ENCODE assay signal across 9 cellular contexts in the genomic region with DNA sequence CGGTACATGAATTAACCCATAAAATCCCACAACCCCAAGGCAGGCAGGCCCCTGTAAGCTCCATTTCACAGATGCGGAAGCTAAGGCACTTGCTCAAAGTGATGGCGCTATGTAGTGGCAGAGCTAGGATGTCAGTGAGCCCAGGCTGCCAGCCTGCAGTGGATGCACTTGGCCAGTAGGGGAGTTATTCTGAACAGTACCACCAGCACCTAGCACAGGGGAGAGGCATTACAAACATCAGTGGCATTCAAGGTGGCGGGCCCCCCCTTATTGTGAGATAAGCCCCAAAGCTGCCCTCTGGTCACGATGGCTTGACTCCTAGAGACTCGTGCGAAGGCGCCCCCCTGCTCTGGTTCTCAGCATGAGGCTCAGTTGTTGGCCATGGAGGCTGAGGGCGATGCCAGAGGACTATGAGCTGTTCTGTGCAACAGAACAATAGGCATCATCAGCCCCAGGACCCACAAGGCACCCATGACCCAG. TPM values are rescaled to one million over a fixed set of nuclear protein-coding genes. Genes with fewer than 3 reads are reported as not detected.
DNase-seq lines count a peak whose midpoint lies in the region; ATAC-seq, FAIRE-seq and TF ChIP-seq lines count a peak whose summit lies in the region.
"Had no signal": no experiment of that assay in that cellular context is flagged by ENCODE, and none has a peak within 500 bp of the region (broad histone marks: within the 10 kb centered on the region; RNA-seq: fewer than 3 reads in every experiment).

No MANE protein-coding gene starts in this region.

- H3K79me2 ChIP-seq in OCI-LY7 (ENCODE audit: insufficient read depth, low read depth, low read length) (no peaks in the 10 kb centered on the region), HepG2 (ENCODE audit: insufficient read depth, low read length) (no peaks in the 10 kb centered on the region)

- peak; percentile 65 for TF ChIP-seq CTCF in AG09309 (IDR thresholded peaks at IDR 0.05; ENCODE audit: control insufficient read depth, insufficient read depth, low read depth, low read length, missing control alignments)
- peak; percentile 78 for TF ChIP-seq CTCF in OCI-LY7 (conservative IDR thresholded peaks at IDR 0.05; ENCODE audit: low read length)
- peak; percentile 7 to 59 (median 47) for TF ChIP-seq CTCF in body of pancreas (IDR thresholded peaks at IDR 0.05)
- TF ChIP-seq CTCF in HepG2 (CRISPR knock-in tag; IDR thresholded peaks at IDR 0.05): peak; percentile 49
- TF ChIP-seq CTCF in transverse colon (IDR thresholded peaks at IDR 0.05): peak in 4 of 5 experiments; percentile 35 to 49 (median 44)

- BruUV-seq in OCI-LY7 (replicated peaks; lab: Mats Ljungman, UMichigan) (no TSS peak), HepG2 (replicated peaks; lab: Mats Ljungman, UMichigan) (no TSS peak)

- intact Hi-C loops in OCI-LY7 (cut with micrococcal nuclease; ENCODE audit: unreplicated experiment) (no loop called here), body of pancreas (cut with DNase I) (no loop called here), HepG2 (cut with micrococcal nuclease; ENCODE audit: unreplicated experiment) (loop anchor here (10.0 kb wide), 1 partner anchor 89 kb away; no protein-coding TSS in a partner anchor), transverse colon (cut with DNase I; ENCODE audit: low total_unique reads) (no loop called here), posterior vena cava (cut with DNase I) (no loop called here)

- 62 to 68% methylated on average over 6 to 9 of the region's 9 CpGs for WGBS in body of pancreas, 2 donors
- WGBS in HepG2 (ENCODE audit: low lambda C conversion rate): 95% methylated on average over 9 of the region's 9 CpGs
- 83% methylated on average over 9 of the region's 9 CpGs; no CpG with 5 or more reads in 1 of the 2 donors for WGBS in transverse colon (ENCODE audit: low coverage in 1 of 2), 2 donors

- peaks cover 8% of the 10 kb centered on the region for H3K36me3 ChIP-seq in OCI-LY7 (ENCODE audit: insufficient read depth, low read length)
- peaks cover 0 to 25% of the 10 kb centered on the region in 2 donors for H3K36me3 ChIP-seq in body of pancreas (replicated peaks in 1 of 2; ENCODE audit: insufficient read depth in 1 of 2, low read depth in 2 of 2)
- H3K36me3 ChIP-seq in HepG2 (replicated peaks in 1 of 2; ENCODE audit: control insufficient read depth in 1 of 2, insufficient read depth in 2 of 2, low read length in 2 of 2): peaks cover 30 to 77% of the 10 kb centered on the region in 2 experiments
- H3K36me3 ChIP-seq in transverse colon: peaks cover 0 to 7% (median 2%) of the 10 kb centered on the region in 4 donors

- H3K27me3 ChIP-seq in body of pancreas: no peaks in the 10 kb centered on the region
- H3K27me3 ChIP-seq in HepG2 (ENCODE audit: control insufficient read depth in 1 of 2, insufficient read depth in 2 of 2, low read length in 2 of 2): no peaks in the 10 kb centered on the region
- no peaks in the 10 kb centered on the region for H3K27me3 ChIP-seq in transverse colon

- H4K20me1 ChIP-seq in OCI-LY7 (ENCODE audit: insufficient read depth, low read length) (no peaks in the 10 kb centered on the region), HepG2 (ENCODE audit: insufficient read depth, low read length) (peaks cover 9% of the 10 kb centered on the region; the same call in 1 of the 2 replicates)

- no peak overlapping the region for H3K4me3 ChIP-seq in AG09309 (ENCODE audit: control insufficient read depth, low read depth, low read length)
- no peak overlapping the region for H3K4me3 ChIP-seq in OCI-LY7 (ENCODE audit: low read depth, low read length, poor library complexity, severe bottlenecking)
- H3K4me3 ChIP-seq in body of pancreas: no peak overlapping the region
- no peak overlapping the region for H3K4me3 ChIP-seq in HepG2 (replicated peaks in 1 of 3; ENCODE audit: insufficient read depth in 1 of 3, low read depth in 2 of 3, low read length in 3 of 3)
- H3K4me3 ChIP-seq in transverse colon: no peak overlapping the region

- DNase-seq in AG09309 (ENCODE audit: low read depth): no peak
- DNase-seq in OCI-LY7 (ENCODE audit: low spot score): peak; percentile 46
- DNase-seq in body of pancreas: peak; percentile 21 to 43 (median 42)
- DNase-seq in HepG2 (ENCODE audit: low spot score): peak; percentile 36
- no peak for DNase-seq in transverse colon
- DNase-seq in posterior vena cava (ENCODE audit: low spot score): no peak

- H3K4me1 ChIP-seq in OCI-LY7 (ENCODE audit: insufficient read depth, low read length, poor library complexity, severe bottlenecking) (no peaks in the 10 kb centered on the region), body of pancreas (peaks cover 13% of the 10 kb centered on the region), HepG2 (ENCODE audit: insufficient read depth, low read length) (peaks cover 13% of the 10 kb centered on the region), transverse colon (no peaks in the 10 kb centered on the region)

- H3K4me2 ChIP-seq in OCI-LY7 (ENCODE audit: low read length) (no peak overlapping the region), HepG2 (ENCODE audit: low read depth, low read length) (no peak overlapping the region)

- CTCF ChIA-PET in OCI-LY7 (lab: Charles Lee; ENCODE audit: unreplicated experiment): no interaction called here
- CTCF ChIA-PET in HepG2 (lab: Yijun Ruan, JAX; ENCODE audit: low intra/inter-chr PET ratio, low total read pairs): no interaction called here

- in situ Hi-C loops in HepG2 (cut with HindIII; ENCODE audit: extremely low pct_ligation_motif_present, low pct_unique_long_range_greater_than_20kb) (no loop called here), transverse colon (cut with MboI; ENCODE audit: low pct_ligation_motif_present in 1 of 4, low pct_unique_long_range_greater_than_20kb in 1 of 4, low sequenced_read_pairs in 3 of 4) (no loop called here)

- POLR2A ChIA-PET in OCI-LY7 (lab: Charles Lee): no interaction called here
- POLR2A ChIA-PET in HepG2 (lab: Yijun Ruan, JAX): interaction anchor here (1.9 kb wide), 1 partner anchor 34 kb away, joined by 5 read pairs; a partner anchor contains a TSS

- TF ChIP-seq EP300 in HepG2 (IDR thresholded peaks at IDR 0.05; ENCODE audit: low read depth in 2 of 2, low read length in 2 of 2) (no peak), HepG2 (CRISPR knock-in tag; IDR thresholded peaks at IDR 0.05; ENCODE audit: borderline replicate concordance) (no peak), transverse colon (IDR thresholded peaks at IDR 0.05; ENCODE audit: low read depth) (no peak)

- no peaks in the 10 kb centered on the region for H3K9me2 ChIP-seq in OCI-LY7 (ENCODE audit: insufficient read depth, low read length)

- TF ChIP-seq POLR2A in body of pancreas (IDR thresholded peaks at IDR 0.05) (no peak), HepG2 (IDR thresholded peaks at IDR 0.05; ENCODE audit: insufficient read depth in 1 of 2, low read depth in 2 of 2, low read length in 2 of 2) (no peak), transverse colon (IDR thresholded peaks at IDR 0.05) (no peak)

- peak; percentile 25; the same call in 1 of the 2 replicates for TF ChIP-seq RAD21 in HepG2 (CRISPR knock-in tag; IDR thresholded peaks at IDR 0.05)

- H3K27ac ChIP-seq in OCI-LY7 (ENCODE audit: low read depth, low read length, poor library complexity, severe bottlenecking) (no peak overlapping the region), body of pancreas (peak overlapping the region in 1 of 4 donors; percentile 41), HepG2 (ENCODE audit: extremely low read length, insufficient read depth, low read length) (no peak overlapping the region), transverse colon (no peak overlapping the region)
- H3K27ac ChIP-seq: epithelial cell of prostate had no signal

- ATAC-seq in GM18907 (IDR thresholded peaks at IDR 0.05; ENCODE audit: unreplicated experiment): peak; percentile 65
- peak; percentile 47 for ATAC-seq in body of pancreas
- ATAC-seq in HepG2: peak; percentile 90
- ATAC-seq in HG02571 (IDR thresholded peaks at IDR 0.05; ENCODE audit: unreplicated experiment): no peak

- H3K9ac ChIP-seq in HepG2 (ENCODE audit: insufficient read depth, low read depth, low read length): no peak overlapping the region

- peak; percentile 87 for FAIRE-seq in HepG2 (lab: Jason Lieb, UNC)

- H2AFZ ChIP-seq in OCI-LY7 (ENCODE audit: low read length): no peak overlapping the region
- H2AFZ ChIP-seq in HepG2 (ENCODE audit: low read length): no peak overlapping the region

- H3K9me3 ChIP-seq in OCI-LY7 (ENCODE audit: low read length) (no peaks in the 10 kb centered on the region), body of pancreas (no peaks in the 10 kb centered on the region), HepG2 (ENCODE audit: low read length) (no peaks in the 10 kb centered on the region), transverse colon (no peaks in the 10 kb centered on the region)

RNA-seq across cellular contexts. Expression of a gene that starts 33.8 kb away (rescaled TPM):
- total RNA-seq in OCI-LY7 (2014; rRNA removed; shearing (Covaris generic)): 47.6 and 48.3 TPM in 2 replicates
- 54.0 and 57.1 TPM in 2 replicates for total RNA-seq in OCI-LY7 (2022)
- total RNA-seq in body of pancreas: 100 to 1,000 TPM in 1 of 2 donors, 10 to 100 TPM in 1; 38.7 to 161 TPM
- total RNA-seq in HepG2 (2016; rRNA removed; fragmentation: Illumina TruSeq; extraction: Trizol): 44.9 and 72.7 TPM in 2 replicates
- 15.7 and 16.0 TPM in 2 replicates for total RNA-seq in HepG2 (2016; cell fraction: cytosol; rRNA removed; fragmentation: Illumina TruSeq; extraction: Trizol; ENCODE audit: low read depth)
- total RNA-seq in HepG2 (2016; cell fraction: insoluble cytoplasmic fraction; rRNA removed; fragmentation: Illumina TruSeq; extraction: Trizol): 34.4 and 74.8 TPM in 2 replicates
- total RNA-seq in HepG2 (2016; cell fraction: membrane; rRNA removed; fragmentation: Illumina TruSeq; extraction: Trizol): 23.3 and 26.6 TPM in 2 replicates
- 94.4 and 99.1 TPM in 2 replicates for total RNA-seq in HepG2 (2016; cell fraction: nucleus; rRNA removed; fragmentation: Illumina TruSeq; extraction: Trizol)
- polyA plus RNA-seq in HepG2 (2011; rRNA removed): 29.2 and 36.7 TPM in 2 replicates
- 23.4 and 32.3 TPM in 2 replicates for polyA plus RNA-seq in HepG2 (2011; cell fraction: cytosol; rRNA removed)
- 116 and 121 TPM in 2 replicates for polyA plus RNA-seq in HepG2 (2011; cell fraction: nucleus; rRNA removed)
- 36.5 and 37.3 TPM in 2 replicates for polyA plus RNA-seq in HepG2 (2012)
- 7.7 TPM in 2 replicates for polyA plus RNA-seq in HepG2 (2016; cell fraction: cytosol; fragmentation: Illumina TruSeq; extraction: Trizol; ENCODE audit: low read depth)
- 36.4 and 43.1 TPM in 2 replicates for polyA plus RNA-seq in HepG2 (2016; cell fraction: insoluble cytoplasmic fraction; fragmentation: Illumina TruSeq; extraction: Trizol; ENCODE audit: low read depth)
- polyA plus RNA-seq in HepG2 (2016; cell fraction: membrane; fragmentation: Illumina TruSeq; extraction: Trizol; ENCODE audit: low read depth): 12.2 and 12.6 TPM in 2 replicates
- polyA plus RNA-seq in HepG2 (2016; cell fraction: nucleus; fragmentation: Illumina TruSeq; extraction: Trizol; ENCODE audit: insufficient read depth, low read depth): 147 and 157 TPM in 2 replicates
- polyA minus RNA-seq in HepG2 (2011; rRNA and poly(A)+ RNA removed; ENCODE audit: low replicate concordance): 64.4 and 114 TPM in 2 replicates
- 73.8 and 74.4 TPM in 2 replicates for polyA minus RNA-seq in HepG2 (2011; cell fraction: cytosol; rRNA and poly(A)+ RNA removed)
- 75.6 and 96.5 TPM in 2 replicates for polyA minus RNA-seq in HepG2 (2011; cell fraction: nucleus; rRNA and poly(A)+ RNA removed)
- 100 to 1,000 TPM in 1 of 4 donors, 10 to 100 TPM in 3; 49.6 to 129 (median 60.1) TPM for total RNA-seq in transverse colon
- total RNA-seq in posterior vena cava: 10 to 100 TPM; 39.8 to 47.7 TPM

RNA-seq across cellular contexts. Expression of a gene that starts 34.0 kb away (rescaled TPM):
- total RNA-seq in OCI-LY7 (2014; rRNA removed; shearing (Covaris generic)): 9.4 and 11.5 TPM in 2 replicates
- total RNA-seq in OCI-LY7 (2022) (11.2 and 19.8 TPM in 2 replicates), body of pancreas (10 to 100 TPM; 23.4 to 25.7 TPM), HepG2 (2016; rRNA removed; fragmentation: Illumina TruSeq; extraction: Trizol) (11.8 and 12.0 TPM in 2 replicates), transverse colon (100 to 1,000 TPM in 1 of 4 donors, 10 to 100 TPM in 3; 29.9 to 276 (median 47.0) TPM), posterior vena cava (10 to 100 TPM; 18.2 to 18.3 TPM)
- total RNA-seq in HepG2 (2016; cell fraction: cytosol; rRNA removed; fragmentation: Illumina TruSeq; extraction: Trizol; ENCODE audit: low read depth): 1.4 and 2.9 TPM in 2 replicates
- total RNA-seq in HepG2 (2016; cell fraction: insoluble cytoplasmic fraction; rRNA removed; fragmentation: Illumina TruSeq; extraction: Trizol): 11.9 and 13.3 TPM in 2 replicates
- 3.3 and 4.4 TPM in 2 replicates for total RNA-seq in HepG2 (2016; cell fraction: membrane; rRNA removed; fragmentation: Illumina TruSeq; extraction: Trizol)
- total RNA-seq in HepG2 (2016; cell fraction: nucleus; rRNA removed; fragmentation: Illumina TruSeq; extraction: Trizol): 19.2 and 23.9 TPM in 2 replicates
- polyA plus RNA-seq in HepG2 (2011; rRNA removed): 9.7 and 13.1 TPM in 2 replicates
- polyA plus RNA-seq in HepG2 (2011; cell fraction: cytosol; rRNA removed): 4.9 and 5.9 TPM in 2 replicates
- polyA plus RNA-seq in HepG2 (2011; cell fraction: nucleus; rRNA removed): 69.4 and 79.1 TPM in 2 replicates
- polyA plus RNA-seq in HepG2 (2012): 7.3 and 9.1 TPM in 2 replicates
- 0.67 and 0.72 TPM in 2 replicates for polyA plus RNA-seq in HepG2 (2016; cell fraction: cytosol; fragmentation: Illumina TruSeq; extraction: Trizol; ENCODE audit: low read depth)
- polyA plus RNA-seq in HepG2 (2016; cell fraction: insoluble cytoplasmic fraction; fragmentation: Illumina TruSeq; extraction: Trizol; ENCODE audit: low read depth): 5.8 and 8.3 TPM in 2 replicates
- polyA plus RNA-seq in HepG2 (2016; cell fraction: membrane; fragmentation: Illumina TruSeq; extraction: Trizol; ENCODE audit: low read depth): 0.84 and 1.0 TPM in 2 replicates
- polyA plus RNA-seq in HepG2 (2016; cell fraction: nucleus; fragmentation: Illumina TruSeq; extraction: Trizol; ENCODE audit: insufficient read depth, low read depth): 26.4 and 32.6 TPM in 2 replicates
- 14.8 and 27.4 TPM in 2 replicates for polyA minus RNA-seq in HepG2 (2011; rRNA and poly(A)+ RNA removed; ENCODE audit: low replicate concordance)
- polyA minus RNA-seq in HepG2 (2011; cell fraction: cytosol; rRNA and poly(A)+ RNA removed): 5.6 and 7.6 TPM in 2 replicates
- polyA minus RNA-seq in HepG2 (2011; cell fraction: nucleus; rRNA and poly(A)+ RNA removed): 46.9 and 47.9 TPM in 2 replicates

Comparison
In these comparisons a context has a peak if more than half of its experiments do, and no peak if none do; other contexts are left out.
1. DNase-seq: peak in OCI-LY7 (single experiment), body of pancreas (4 of 4) and HepG2 (single experiment); none in AG09309 (single experiment), transverse colon (single experiment) and posterior vena cava (single experiment).
2. Peak in every context shown above with its lines, with median percentiles within 50 percentile points of each other: CTCF ChIP-seq.